ENCODE assay signal across 24 cellular contexts in genomic region chr6:20837189-20837588, GRCh38.
DNase-seq lines count a peak whose midpoint lies in the region; ATAC-seq and TF ChIP-seq lines count a peak whose summit lies in the region.
"Had no signal": no experiment of that assay in that cellular context is flagged by ENCODE, and none has a peak within 500 bp of the region (broad histone marks: within the 10 kb centered on the region; RNA-seq: fewer than 3 reads in every experiment).

No MANE protein-coding gene starts in this region.

- TF ChIP-seq EP300 in upper lobe of left lung (IDR thresholded peaks at IDR 0.05), result no peak

- H3K9me3 ChIP-seq in upper lobe of left lung, result no peaks in the 10 kb centered on the region
- H3K9me3 ChIP-seq: breast epithelium, spleen, thyroid gland had no signal

- H3K36me3 ChIP-seq in upper lobe of left lung, result no peaks in the 10 kb centered on the region
- H3K36me3 ChIP-seq: breast epithelium, spleen, thyroid gland had no signal

- TF ChIP-seq CTCF in upper lobe of left lung (IDR thresholded peaks at IDR 0.05), result no peak

- no peaks in the 10 kb centered on the region for H3K4me1 ChIP-seq in upper lobe of left lung
- H3K4me1 ChIP-seq: breast epithelium, spleen, thyroid gland had no signal

- H3K4me3 ChIP-seq in upper lobe of left lung, result no peak overlapping the region
- H3K4me3 ChIP-seq: breast epithelium, spleen, thyroid gland had no signal

- no peak overlapping the region for H3K4me3 Mint-ChIP-seq in activated T-helper 17 cell treated with anti-CD3 and anti-CD28 coated beads, Interleukin-2, amount 50 U/mL, for 72 hours
- H3K4me3 Mint-ChIP-seq: naive B cell had no signal

- no peak overlapping the region for H3K27ac Mint-ChIP-seq in activated naive CD4-positive, alpha-beta T cell treated with anti-CD3 and anti-CD28 coated beads, Interleukin-2, amount 50 U/mL, for 72 hours
- H3K27ac Mint-ChIP-seq in activated T-helper 17 cell treated with anti-CD3 and anti-CD28 coated beads, Interleukin-2, amount 50 U/mL, for 72 hours, result no peak overlapping the region

- DNase-seq in activated naive CD4-positive, alpha-beta T cell treated with anti-CD3 and anti-CD28 coated beads, Interleukin-2, amount 50 U/mL, for 72 hours (ENCODE audit: low spot score in 2 of 2), result no peak
- no peak for DNase-seq in activated naive CD4-positive, alpha-beta T cell (lab: John Stamatoyannopoulos, UW)
- no peak for DNase-seq in stimulated activated naive CD8-positive, alpha-beta T cell treated with anti-CD3 and anti-CD28 coated beads, Interleukin-15, Interleukin-2, amounts not matched to agents 100 U/mL and 50 U/mL, for 24 hours
- no peak for DNase-seq in epidermal melanocyte (ENCODE audit: insufficient read length, low spot score)
- no peak for DNase-seq in HEK293T (ENCODE audit: extremely low spot score)
- DNase-seq in upper lobe of left lung, result no peak
- DNase-seq: activated CD4-positive, alpha-beta T cell treated with anti-CD3 and anti-CD28 coated beads, Interleukin-2, amount 50 U/mL, for 4 hours; activated T-cell treated with anti-CD3 and anti-CD28 coated beads, Interleukin-2, amount 50 U/mL, for 48 hours; cortex of kidney; GF-D8; head of caudate nucleus; mesendoderm; naive B cell; NCI-H1417 treated with DMSO at 0.1 percent for 48 hours; NCI-H510A; NK-92 treated with Interleukin-12 subunit alpha and Interleukin-12 subunit beta, amount 100 ng/mL, for 24 hours; spleen; stimulated activated CD4-positive, alpha-beta T cell treated with anti-CD3 and anti-CD28 coated beads, Interleukin-4, amount 100 ng/mL, for 1 hour; stimulated activated naive CD4-positive, alpha-beta T cell treated with Interleukin-2 at 50 U/mL for 16 hours; thyroid gland had no signal

- no peaks in the 10 kb centered on the region for H3K27me3 Mint-ChIP-seq in activated T-helper 17 cell treated with anti-CD3 and anti-CD28 coated beads, Interleukin-2, amount 50 U/mL, for 72 hours
- H3K27me3 Mint-ChIP-seq: naive B cell had no signal

- peaks cover 21% of the 10 kb centered on the region for H3K4me1 Mint-ChIP-seq in activated T-helper 17 cell treated with anti-CD3 and anti-CD28 coated beads, Interleukin-2, amount 50 U/mL, for 72 hours
- H3K4me1 Mint-ChIP-seq: naive B cell had no signal

- no peaks in the 10 kb centered on the region for H3K27me3 ChIP-seq in upper lobe of left lung
- H3K27me3 ChIP-seq: breast epithelium, spleen, thyroid gland had no signal

- H3K27ac ChIP-seq in upper lobe of left lung, result no peak overlapping the region
- H3K27ac ChIP-seq: breast epithelium, spleen, thyroid gland had no signal

- peaks cover 0 to 7% of the 10 kb centered on the region in 2 donors for H3K36me3 Mint-ChIP-seq in activated naive CD4-positive, alpha-beta T cell treated with anti-CD3 and anti-CD28 coated beads, Interleukin-2, amount 50 U/mL, for 72 hours
- peaks cover 8% of the 10 kb centered on the region for H3K36me3 Mint-ChIP-seq in activated T-helper 17 cell treated with anti-CD3 and anti-CD28 coated beads, Interleukin-2, amount 50 U/mL, for 72 hours (ENCODE audit: low read depth)

- POLR2A ChIA-PET in HEK293T (lab: Yijun Ruan, JAX), result no interaction called here

- WGBS in upper lobe of left lung, 2 donors, result 90 to 91% methylated on average over 2 of the region's 2 CpGs

- no peak for TF ChIP-seq POLR2A in upper lobe of left lung (IDR thresholded peaks at IDR 0.05)

- peaks cover 0 to 5% of the 10 kb centered on the region in 2 donors for H3K9me3 Mint-ChIP-seq in activated naive CD4-positive, alpha-beta T cell treated with anti-CD3 and anti-CD28 coated beads, Interleukin-2, amount 50 U/mL, for 72 hours
- no peaks in the 10 kb centered on the region for H3K9me3 Mint-ChIP-seq in activated T-helper 17 cell treated with anti-CD3 and anti-CD28 coated beads, Interleukin-2, amount 50 U/mL, for 72 hours
- H3K9me3 Mint-ChIP-seq: naive B cell had no signal

- ATAC-seq in activated naive CD4-positive, alpha-beta T cell treated with anti-CD3 and anti-CD28 coated beads, Interleukin-2, amount 50 U/mL, for 72 hours, result peak; percentile 43 to 88
- ATAC-seq in GM21423 (IDR thresholded peaks at IDR 0.05; ENCODE audit: unreplicated experiment), result peak; percentile 74
- ATAC-seq in activated T-helper 17 cell treated with anti-CD3 and anti-CD28 coated beads, Interleukin-2, amount 50 U/mL, for 72 hours (replicated peaks), result peak; percentile 64
- ATAC-seq in stimulated activated naive CD8-positive, alpha-beta T cell treated with anti-CD3 and anti-CD28 coated beads, Interleukin-15, Interleukin-2, amounts not matched to agents 100 U/mL and 50 U/mL, for 24 hours, result peak; percentile 32
- no peak for ATAC-seq in upper lobe of left lung (ENCODE audit: low FRiP score in 2 of 2)
- ATAC-seq: Panc1 had no signal

- CTCF ChIA-PET in HEK293T (lab: Yijun Ruan, JAX), result no interaction called here

TF ChIP-seq in HEK293T, 16 proteins besides CTCF, POLR2A, EP300 and RAD21:
- TF ChIP-seq SUZ12 (IDR thresholded peaks at IDR 0.05), result no peak
- no peak for TF ChIP-seq HDGF (IDR thresholded peaks at IDR 0.05; ENCODE audit: borderline replicate concordance)
- no peak for TF ChIP-seq ZNF384 (IDR thresholded peaks at IDR 0.05)
- TF ChIP-seq SP1 (IDR thresholded peaks at IDR 0.05), result no peak
- TF ChIP-seq ARNT (IDR thresholded peaks at IDR 0.05), result no peak
- no peak for TF ChIP-seq NFRKB (IDR thresholded peaks at IDR 0.05)
- no peak for TF ChIP-seq L3MBTL2 (conservative IDR thresholded peaks at IDR 0.05)
- TF ChIP-seq CTBP1 (IDR thresholded peaks at IDR 0.05; ENCODE audit: borderline replicate concordance), result no peak
- TF ChIP-seq TARDBP (IDR thresholded peaks at IDR 0.05), result no peak
- TF ChIP-seq FOXM1 (IDR thresholded peaks at IDR 0.05; ENCODE audit: borderline replicate concordance), result no peak
- TF ChIP-seq ELF4 (IDR thresholded peaks at IDR 0.05), result no peak
- no peak for TF ChIP-seq BHLHE40 (IDR thresholded peaks at IDR 0.05; ENCODE audit: borderline replicate concordance)
- no peak for TF ChIP-seq FOXK2 (IDR thresholded peaks at IDR 0.05)
- TF ChIP-seq FOXA1 (IDR thresholded peaks at IDR 0.05), result no peak
- no peak for TF ChIP-seq LEF1 (IDR thresholded peaks at IDR 0.05; ENCODE audit: borderline replicate concordance)
- no peak for TF ChIP-seq PKNOX1 (IDR thresholded peaks at IDR 0.05)
TF ChIP-seq in HEK293T: peak in this region for 0.

Comparison
In these comparisons a context has a peak if more than half of its experiments do, and no peak if none do; other contexts are left out.
1. ATAC-seq: peak in activated naive CD4-positive, alpha-beta T cell treated with anti-CD3 and anti-CD28 coated beads, Interleukin-2, amount 50 U/mL, for 72 hours (2 of 2), GM21423 (single experiment), activated T-helper 17 cell treated with anti-CD3 and anti-CD28 coated beads, Interleukin-2, amount 50 U/mL, for 72 hours (single experiment) and stimulated activated naive CD8-positive, alpha-beta T cell treated with anti-CD3 and anti-CD28 coated beads, Interleukin-15, Interleukin-2, amounts not matched to agents 100 U/mL and 50 U/mL, for 24 hours (single experiment); none in upper lobe of left lung (0 of 2).